21 cellular contexts compared by ENCODE assay signal in the genomic region with DNA sequence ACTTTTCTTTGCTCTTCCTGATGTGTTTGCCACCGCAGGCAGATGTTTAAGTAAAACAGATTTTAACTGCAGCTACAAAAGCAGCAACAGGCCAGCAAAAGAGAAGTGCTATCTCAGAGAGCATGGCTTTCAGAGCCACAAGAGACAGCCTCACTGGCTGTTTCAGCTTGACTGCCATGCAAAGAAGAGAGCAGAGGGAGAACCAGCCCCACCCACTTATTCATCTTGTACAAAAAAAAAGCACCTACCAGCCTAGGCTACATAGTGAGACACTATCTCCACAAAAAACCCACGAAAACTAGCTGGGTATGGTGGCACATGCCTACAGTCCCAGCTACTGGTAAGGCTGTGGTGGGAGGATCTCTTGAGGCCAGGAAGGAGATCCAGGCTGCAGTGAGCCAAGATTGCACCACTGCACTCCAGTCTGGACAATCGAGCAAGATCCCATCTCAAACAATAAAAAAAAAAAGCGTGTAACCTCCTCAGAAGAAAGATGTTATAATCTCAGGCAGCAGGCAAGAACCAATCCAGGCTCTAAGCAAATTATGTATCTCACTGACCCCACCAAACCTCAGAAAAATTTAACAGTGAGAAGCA. TPM values are rescaled to one million over a fixed set of nuclear protein-coding genes. Genes with fewer than 3 reads are reported as not detected.
DNase-seq lines count a peak whose midpoint lies in the region; ATAC-seq and TF ChIP-seq lines count a peak whose summit lies in the region.
"Had no signal": no experiment of that assay in that cellular context is flagged by ENCODE, and none has a peak within 500 bp of the region (broad histone marks: within the 10 kb centered on the region; RNA-seq: fewer than 3 reads in every experiment).

No MANE protein-coding gene starts in this region.

- peak overlapping the region; percentile 69 for H3K27ac Mint-ChIP-seq in CD4-positive, alpha-beta T cell
- H3K27ac Mint-ChIP-seq in GM23338 = peak overlapping the region; percentile 38; the same call in 1 of the 2 replicates
- no peak overlapping the region for H3K27ac Mint-ChIP-seq in activated T-helper 17 cell treated with anti-CD3 and anti-CD28 coated beads, Interleukin-2, amount 50 U/mL, for 72 hours
- H3K27ac Mint-ChIP-seq in naive B cell = peak overlapping the region; percentile 10 to 90 (median 51)
- H3K27ac Mint-ChIP-seq in Caco-2 (ENCODE audit: unreplicated experiment) = no peak overlapping the region

- H3K27me3 ChIP-seq in CD4-positive, alpha-beta T cell (ENCODE audit: control insufficient read depth, insufficient read depth, low read length) = no peaks in the 10 kb centered on the region
- H3K27me3 ChIP-seq in GM23338 (ENCODE audit: insufficient read depth) (no peaks in the 10 kb centered on the region), Caco-2 (replicated peaks; ENCODE audit: control insufficient read depth, insufficient read depth, low read length) (no peaks in the 10 kb centered on the region)
- H3K27me3 ChIP-seq: ascending aorta, esophagus muscularis mucosa, heart left ventricle had no signal

- peaks cover 14% of the 10 kb centered on the region for H3F3A ChIP-seq in GM23338 (replicated peaks; ENCODE audit: low read depth)

- H3K36me3 ChIP-seq in GM23338 (ENCODE audit: insufficient read depth) (peaks cover 18% of the 10 kb centered on the region), Caco-2 (ENCODE audit: control insufficient read depth, insufficient read depth, low read length) (peaks cover 4% of the 10 kb centered on the region)

- H3K4me3 ChIP-seq in GM23338 (no peak overlapping the region), Caco-2 (ENCODE audit: low read depth, low read length) (no peak overlapping the region)
- H3K4me3 ChIP-seq: ascending aorta, esophagus muscularis mucosa, heart left ventricle had no signal

- BruUV-seq in Caco-2 (replicated peaks; lab: Mats Ljungman, UMichigan) = no TSS peak

- H3K4me2 ChIP-seq in GM23338 = no peak overlapping the region

- peaks cover 80% of the 10 kb centered on the region for H3K36me3 Mint-ChIP-seq in CD4-positive, alpha-beta T cell (ENCODE audit: low read depth)
- H3K36me3 Mint-ChIP-seq in GM23338 (ENCODE audit: low read depth) = peaks cover 55% of the 10 kb centered on the region
- H3K36me3 Mint-ChIP-seq in activated T-helper 17 cell treated with anti-CD3 and anti-CD28 coated beads, Interleukin-2, amount 50 U/mL, for 72 hours (ENCODE audit: low read depth) = peaks cover 70% of the 10 kb centered on the region
- H3K36me3 Mint-ChIP-seq in naive B cell = peaks cover 30 to 32% of the 10 kb centered on the region in 2 donors
- peaks cover 99% of the 10 kb centered on the region for H3K36me3 Mint-ChIP-seq in Caco-2 (ENCODE audit: insufficient read depth, unreplicated experiment)

- no peaks in the 10 kb centered on the region for H3K9me3 ChIP-seq in CD4-positive, alpha-beta T cell (ENCODE audit: control insufficient read depth, low read length)
- no peaks in the 10 kb centered on the region for H3K9me3 ChIP-seq in Caco-2
- H3K9me3 ChIP-seq: ascending aorta, esophagus muscularis mucosa, heart left ventricle had no signal

- no peak for TF ChIP-seq CTCF in CD4-positive, alpha-beta T cell (IDR thresholded peaks at IDR 0.05)
- no peak for TF ChIP-seq CTCF in GM23338 (conservative IDR thresholded peaks at IDR 0.05; ENCODE audit: low read depth in 2 of 2)
- no peak for TF ChIP-seq CTCF in Caco-2 (IDR thresholded peaks at IDR 0.05; ENCODE audit: insufficient read depth in 1 of 2, low read depth in 1 of 2, low read length in 1 of 2, severe bottlenecking in 1 of 2, unreplicated experiment in 1 of 2)

- CTCF ChIA-PET in CD4-positive, alpha-beta T cell (lab: Charles Lee) = interaction anchor here (1.3 kb wide), 1 partner anchor 16 kb away, joined by 3 read pairs; no protein-coding TSS in a partner anchor
- CTCF ChIA-PET in Caco-2 (lab: Charles Lee) = interaction anchor here (1.1 kb wide), 1 partner anchor 184 kb away, joined by 3 read pairs; no protein-coding TSS in a partner anchor

- no peak overlapping the region for H2AFZ ChIP-seq in GM23338

- H3K4me1 ChIP-seq in GM23338 (ENCODE audit: insufficient read depth) = peaks cover 41% of the 10 kb centered on the region
- no peaks in the 10 kb centered on the region for H3K4me1 ChIP-seq in Caco-2
- H3K4me1 ChIP-seq: ascending aorta had no signal

- POLR2A ChIA-PET in CD4-positive, alpha-beta T cell (lab: Charles Lee) = no interaction called here
- POLR2A ChIA-PET in Caco-2 (lab: Charles Lee) = no interaction called here

- intact Hi-C loops in CD4-positive, alpha-beta T cell (cut with DNase I, micrococcal nuclease) = no loop called here
- intact Hi-C loops in Caco-2 (cut with micrococcal nuclease; ENCODE audit: unreplicated experiment) = no loop called here

- no peaks in the 10 kb centered on the region for H3K9me2 ChIP-seq in GM23338 (ENCODE audit: insufficient read depth)

- ATAC-seq in CD4-positive, alpha-beta T cell (ENCODE audit: poor library complexity) = no peak
- ATAC-seq in GM23338 (no peak), naive B cell (ENCODE audit: low read depth in 2 of 2) (peak; percentile 84 to 90), GM18861 (IDR thresholded peaks at IDR 0.05; ENCODE audit: unreplicated experiment) (no peak)
- ATAC-seq in activated T-helper 17 cell treated with anti-CD3 and anti-CD28 coated beads, Interleukin-2, amount 50 U/mL, for 72 hours (replicated peaks) = peak; percentile 50
- ATAC-seq: HCT116, heart left ventricle had no signal

- H3K4me1 Mint-ChIP-seq in CD4-positive, alpha-beta T cell (ENCODE audit: low read depth) = no peaks in the 10 kb centered on the region
- H3K4me1 Mint-ChIP-seq in GM23338 = peaks cover 51% of the 10 kb centered on the region
- H3K4me1 Mint-ChIP-seq in activated T-helper 17 cell treated with anti-CD3 and anti-CD28 coated beads, Interleukin-2, amount 50 U/mL, for 72 hours = peaks cover 11% of the 10 kb centered on the region
- peaks cover 34 to 47% (median 40%) of the 10 kb centered on the region in 3 donors for H3K4me1 Mint-ChIP-seq in naive B cell
- no peaks in the 10 kb centered on the region for H3K4me1 Mint-ChIP-seq in Caco-2 (ENCODE audit: low read depth, unreplicated experiment)

- peaks cover 11% of the 10 kb centered on the region for H4K20me1 ChIP-seq in GM23338 (replicated peaks; ENCODE audit: insufficient read depth)

- no peaks in the 10 kb centered on the region for H3K9me3 Mint-ChIP-seq in CD4-positive, alpha-beta T cell
- no peaks in the 10 kb centered on the region for H3K9me3 Mint-ChIP-seq in GM23338
- no peaks in the 10 kb centered on the region for H3K9me3 Mint-ChIP-seq in activated T-helper 17 cell treated with anti-CD3 and anti-CD28 coated beads, Interleukin-2, amount 50 U/mL, for 72 hours
- H3K9me3 Mint-ChIP-seq in naive B cell = no peaks in the 10 kb centered on the region
- H3K9me3 Mint-ChIP-seq in Caco-2 (ENCODE audit: unreplicated experiment) = no peaks in the 10 kb centered on the region
- H3K9me3 Mint-ChIP-seq: dendritic cell treated with granulocyte-macrophage colony-stimulating factor and Interleukin-4, amounts not matched to agents 40 ng/mL and 50 ng/mL, for 4 days had no signal

- no peaks in the 10 kb centered on the region for H3K79me2 ChIP-seq in GM23338 (replicated peaks; ENCODE audit: insufficient read depth)

- peak overlapping the region; percentile 16 for H3K27ac ChIP-seq in CD4-positive, alpha-beta T cell (ENCODE audit: low read depth, low read length)
- peak overlapping the region; percentile 14 for H3K27ac ChIP-seq in GM23338 (ENCODE audit: low read depth)
- H3K27ac ChIP-seq: ascending aorta, esophagus muscularis mucosa had no signal

- H3K27me3 Mint-ChIP-seq in CD4-positive, alpha-beta T cell = no peaks in the 10 kb centered on the region
- H3K27me3 Mint-ChIP-seq in GM23338 (ENCODE audit: insufficient read depth, low read depth, poor library complexity) = peaks cover 30% of the 10 kb centered on the region
- no peaks in the 10 kb centered on the region for H3K27me3 Mint-ChIP-seq in activated T-helper 17 cell treated with anti-CD3 and anti-CD28 coated beads, Interleukin-2, amount 50 U/mL, for 72 hours
- H3K27me3 Mint-ChIP-seq in naive B cell = no peaks in the 10 kb centered on the region
- no peaks in the 10 kb centered on the region for H3K27me3 Mint-ChIP-seq in Caco-2 (ENCODE audit: insufficient read depth, unreplicated experiment)
- H3K27me3 Mint-ChIP-seq: dendritic cell treated with granulocyte-macrophage colony-stimulating factor and Interleukin-4, amounts not matched to agents 40 ng/mL and 50 ng/mL, for 4 days had no signal

- no peak for DNase-seq in CD4-positive, alpha-beta T cell
- DNase-seq in GM23338 (ENCODE audit: low spot score) (no peak), naive B cell (no peak), Caco-2 (no peak), NCI-H69 (lab: John Stamatoyannopoulos, UW) (no peak), DMS153 (lab: John Stamatoyannopoulos, UW) (no peak)
- DNase-seq: activated T-cell treated with anti-CD3 and anti-CD28 coated beads for 4 hours, C1 segment of cervical spinal cord, heart left ventricle had no signal

- no peak overlapping the region for H3K4me3 Mint-ChIP-seq in CD4-positive, alpha-beta T cell
- H3K4me3 Mint-ChIP-seq in GM23338 (no peak overlapping the region; the same call in 2 of the 3 replicates), naive B cell (peak overlapping the region in 2 of 8 donors; percentile 34 to 54), Caco-2 (ENCODE audit: unreplicated experiment) (no peak overlapping the region)
- no peak overlapping the region for H3K4me3 Mint-ChIP-seq in activated T-helper 17 cell treated with anti-CD3 and anti-CD28 coated beads, Interleukin-2, amount 50 U/mL, for 72 hours
- H3K4me3 Mint-ChIP-seq: dendritic cell treated with granulocyte-macrophage colony-stimulating factor and Interleukin-4, amounts not matched to agents 40 ng/mL and 50 ng/mL, for 4 days had no signal

RNA-seq across cellular contexts. Expression of gene STH, which starts 30.0 kb away (rescaled TPM):
- total RNA-seq in CD4-positive, alpha-beta T cell = not detected
- not detected in 2 replicates for total RNA-seq in GM23338 (2014; rRNA removed; shearing (Covaris generic))
- 0.55 TPM in 1 of 2 replicates, not detected in the other for polyA plus RNA-seq in GM23338 (2016; fragmentation: Nextera tagmentation; extraction: Ambion mirVana)
- total RNA-seq in activated T-helper 17 cell treated with anti-CD3 and anti-CD28 coated beads, Interleukin-2, amount 50 U/mL, for 72 hours = not detected
- not detected for polyA plus RNA-seq in naive B cell (ENCODE audit: low read depth in 6 of 6)
- total RNA-seq in Caco-2 (2022) = not detected in 2 replicates
- total RNA-seq: ascending aorta, esophagus muscularis mucosa, kidney epithelial cell, LHCN-M2, mucosa of gallbladder, NCI-H460, posterior vena cava, subcutaneous adipose tissue had no signal

Comparison
In these comparisons a context has a peak if more than half of its experiments do, and no peak if none do; other contexts are left out.
1. ATAC-seq: peak in activated T-helper 17 cell treated with anti-CD3 and anti-CD28 coated beads, Interleukin-2, amount 50 U/mL, for 72 hours (single experiment) and naive B cell (2 of 2); none in CD4-positive, alpha-beta T cell (single experiment), GM23338 (single experiment) and GM18861 (single experiment).
2. H3K27ac Mint-ChIP-seq: peak in CD4-positive, alpha-beta T cell (single experiment), GM23338 (single experiment) and naive B cell (6 of 6); none in activated T-helper 17 cell treated with anti-CD3 and anti-CD28 coated beads, Interleukin-2, amount 50 U/mL, for 72 hours (single experiment) and Caco-2 (single experiment).